ENCODE assay signal across 20 cellular contexts in genomic region chr20:1822564-1823420, GRCh38.
DNase-seq lines count a peak whose midpoint lies in the region; ATAC-seq, FAIRE-seq and TF ChIP-seq lines count a peak whose summit lies in the region.
"Had no signal": no experiment of that assay in that cellular context is flagged by ENCODE, and none has a peak within 500 bp of the region (broad histone marks: within the 10 kb centered on the region; RNA-seq: fewer than 3 reads in every experiment).

No MANE protein-coding gene starts in this region.

- no peaks in the 10 kb centered on the region for H3K4me1 ChIP-seq in HEK293 (ENCODE audit: control insufficient read depth, insufficient read depth, low read length)
- H3K4me1 ChIP-seq in right cardiac atrium (ENCODE audit: control insufficient read depth, insufficient read depth, low read length): peaks cover 5% of the 10 kb centered on the region

- ATAC-seq in stimulated activated naive B cell treated with anti-CD40 and anti-IgM and Interleukin-4, amounts not matched to agents 10 μg/mL and 1 μg/mL and 100 μg/mL, for 72 hours (replicated peaks): no peak
- no peak for ATAC-seq in right cardiac atrium
- ATAC-seq: natural killer cell treated with Interleukin-12 subunit alpha and Interleukin-12 subunit beta and Interleukin-15 and Interleukin-18, amount 100 ng/mL, for 72 hours had no signal

- H3K36me3 ChIP-seq in HEK293 (ENCODE audit: control insufficient read depth in 2 of 2, insufficient read depth in 1 of 2, low read length in 2 of 2): no peaks in the 10 kb centered on the region
- H3K36me3 ChIP-seq in brain microvascular endothelial cell (replicated peaks): no peaks in the 10 kb centered on the region
- H3K36me3 ChIP-seq: adrenal gland had no signal

- intact Hi-C loops in right cardiac atrium (cut with DNase I): no loop called here

- no peak overlapping the region for H3K4me3 ChIP-seq in HEK293 (ENCODE audit: low read depth, low read length)
- H3K4me3 ChIP-seq in brain microvascular endothelial cell (ENCODE audit: low read depth, low read length): no peak overlapping the region
- no peak overlapping the region for H3K4me3 ChIP-seq in right cardiac atrium (ENCODE audit: low read length)
- H3K4me3 ChIP-seq: adrenal gland had no signal

- H3K36me3 Mint-ChIP-seq in stimulated activated naive B cell treated with anti-CD40 and anti-IgM and Interleukin-4, amounts not matched to agents 10 μg/mL and 1 μg/mL and 100 μg/mL, for 72 hours: peaks cover 20 to 38% of the 10 kb centered on the region in 2 donors

- peak; percentile 64 for FAIRE-seq in frontal cortex (lab: Jason Lieb, UNC)
- FAIRE-seq: endometrium, TTC549 had no signal

- H3K9me3 Mint-ChIP-seq in stimulated activated naive B cell treated with anti-CD40 and anti-IgM and Interleukin-4, amounts not matched to agents 10 μg/mL and 1 μg/mL and 100 μg/mL, for 72 hours: peaks cover 18 to 30% of the 10 kb centered on the region in 2 donors

- no peak for TF ChIP-seq CTCF in HEK293 (tag by site-specific recombination; IDR thresholded peaks at IDR 0.05)
- TF ChIP-seq CTCF in brain microvascular endothelial cell (IDR thresholded peaks at IDR 0.05; ENCODE audit: low read depth, low read length, missing control alignments): peak; percentile 43

- DNase-seq in brain microvascular endothelial cell (peak; percentile 67), frontal cortex (ENCODE audit: low spot score in 2 of 2) (no peak), erythroblast (lab: John Stamatoyannopoulos, UW) (no peak), DMS114 treated with DMSO at 0.1 percent for 48 hours (lab: John Stamatoyannopoulos, UW; ENCODE audit: unreplicated experiment) (no peak), right cardiac atrium (no peak)
- DNase-seq in stimulated activated naive B cell treated with anti-CD40 and anti-IgM and Interleukin-4, amounts not matched to agents 10 μg/mL and 1 μg/mL and 100 μg/mL, for 72 hours: no peak
- DNase-seq: activated CD4-positive, alpha-beta T cell treated with anti-CD3 and anti-CD28 coated beads, Interleukin-2, amount 10 ng/mL, durations not matched to agents 7 days and 5 days; activated CD8-positive, alpha-beta memory T cell treated with anti-CD3 and anti-CD28 coated beads, Interleukin-2, amount 50 U/mL, for 4 hours; DMS153; NCI-H1092; NCI-H2081 treated with DMSO at 0.1 percent for 48 hours; NCI-H510A; stimulated activated CD8-positive, alpha-beta memory T cell treated with anti-CD3 and anti-CD28 coated beads, Interleukin-4, amount 100 ng/mL, for 48 hours; SW 1271 had no signal

- H3K9me3 ChIP-seq in HEK293 (ENCODE audit: control insufficient read depth, insufficient read depth, low read depth, low read length) (no peaks in the 10 kb centered on the region), right cardiac atrium (ENCODE audit: control insufficient read depth, low read length) (peaks cover 2% of the 10 kb centered on the region)

- CTCF ChIA-PET in HEK293 (lab: Yijun Ruan, JAX): interaction anchor here (1.6 kb wide), 1 partner anchor 20 kb away, joined by 7 read pairs; no protein-coding TSS in a partner anchor

- H3K27me3 Mint-ChIP-seq in stimulated activated naive B cell treated with anti-CD40 and anti-IgM and Interleukin-4, amounts not matched to agents 10 μg/mL and 1 μg/mL and 100 μg/mL, for 72 hours: peaks cover 0 to 5% of the 10 kb centered on the region in 2 donors

- no peak overlapping the region for H3K4me3 Mint-ChIP-seq in stimulated activated naive B cell treated with anti-CD40 and anti-IgM and Interleukin-4, amounts not matched to agents 10 μg/mL and 1 μg/mL and 100 μg/mL, for 72 hours
- H3K4me3 Mint-ChIP-seq: activated CD4-positive, alpha-beta T cell treated with anti-CD3 and anti-CD28 coated beads, Interleukin-2, amount 10 ng/mL, durations not matched to agents 7 days and 5 days; natural killer cell treated with Interleukin-12 subunit alpha and Interleukin-12 subunit beta and Interleukin-15 and Interleukin-18, amount 100 ng/mL, for 72 hours had no signal

- peak overlapping the region; percentile 92 for H3K27ac Mint-ChIP-seq in stimulated activated naive B cell treated with anti-CD40 and anti-IgM and Interleukin-4, amounts not matched to agents 10 μg/mL and 1 μg/mL and 100 μg/mL, for 72 hours
- H3K27ac Mint-ChIP-seq: activated CD4-positive, alpha-beta T cell treated with anti-CD3 and anti-CD28 coated beads, Interleukin-2, amount 10 ng/mL, durations not matched to agents 7 days and 5 days; natural killer cell treated with Interleukin-12 subunit alpha and Interleukin-12 subunit beta and Interleukin-15 and Interleukin-18, amount 100 ng/mL, for 72 hours had no signal

- in situ Hi-C loops in brain microvascular endothelial cell (cut with HindIII; ENCODE audit: low pct_ligation_motif_present, low sequenced_read_pairs): no loop called here

- POLR2A ChIA-PET in HEK293 (lab: Yijun Ruan, JAX): no interaction called here

- no peaks in the 10 kb centered on the region for H3K27me3 ChIP-seq in brain microvascular endothelial cell (replicated peaks)
- H3K27me3 ChIP-seq in right cardiac atrium (ENCODE audit: control insufficient read depth, insufficient read depth): no peaks in the 10 kb centered on the region
- H3K27me3 ChIP-seq: adrenal gland had no signal

- H3K27ac ChIP-seq in HEK293 (ENCODE audit: extremely low read depth, low read depth, low read length) (no peak overlapping the region), brain microvascular endothelial cell (no peak overlapping the region), right cardiac atrium (ENCODE audit: low read length) (no peak overlapping the region)
- H3K27ac ChIP-seq: adrenal gland, C4-2B had no signal

- peaks cover 75 to 91% of the 10 kb centered on the region in 2 donors for H3K4me1 Mint-ChIP-seq in stimulated activated naive B cell treated with anti-CD40 and anti-IgM and Interleukin-4, amounts not matched to agents 10 μg/mL and 1 μg/mL and 100 μg/mL, for 72 hours
- H3K4me1 Mint-ChIP-seq: activated CD4-positive, alpha-beta T cell treated with anti-CD3 and anti-CD28 coated beads, Interleukin-2, amount 10 ng/mL, durations not matched to agents 7 days and 5 days had no signal

- WGBS in right cardiac atrium: 92% methylated on average over 4 of the region's 4 CpGs

- no peak for TF ChIP-seq POLR2A in erythroblast (IDR thresholded peaks at IDR 0.05; ENCODE audit: low read length)

TF ChIP-seq in HEK293, 187 proteins besides CTCF, POLR2A, EP300 and RAD21:
- TF ChIP-seq PRDM4 (tag by site-specific recombination; IDR thresholded peaks at IDR 0.05) (no peak), SETDB1 (IDR thresholded peaks at IDR 0.05; ENCODE audit: insufficient read length, low read length) (peak; percentile 96)
TF ChIP-seq in HEK293: peak in this region for 1.
